Comparison of ENCODE assay signal across 16 cellular contexts in genomic region chr4:152713951-152714705, GRCh38.
"Had no signal": no experiment of that assay in that cellular context is flagged by ENCODE, and none has a peak within 500 bp of the region (broad histone marks: within the 10 kb centered on the region; RNA-seq: fewer than 3 reads in every experiment).

No MANE protein-coding gene starts in this region.

- H3K36me3 ChIP-seq: prostate gland had no signal

- DNase-seq: activated CD4-positive, alpha-beta memory T cell treated with anti-CD3 and anti-CD28 coated beads for 36 hours; activated CD4-positive, alpha-beta T cell treated with anti-CD3 and anti-CD28 coated beads for 4 hours; activated gamma-delta T cell treated with Interleukin-2 at 50 U/mL for 16 hours; activated naive CD8-positive, alpha-beta T cell treated with anti-CD3 and anti-CD28 coated beads for 36 hours; activated T-cell treated with anti-CD3 and anti-CD28 coated beads for 4 hours; amniotic stem cell; effector CD4-positive, alpha-beta T cell; mucosa of descending colon; naive B cell; right cardiac atrium; stimulated activated CD4-positive, alpha-beta T cell treated with anti-CD3 and anti-CD28 coated beads, Interleukin-15, amount 100 ng/mL, for 24 hours; stimulated activated CD4-positive, alpha-beta T cell treated with anti-CD3 and anti-CD28 coated beads, Interleukin-2, amount 100 ng/mL, for 48 hours; stimulated activated naive CD8-positive, alpha-beta T cell treated with anti-CD3 and anti-CD28 coated beads, Interleukin-15, amount 100 ng/mL, for 72 hours had no signal

- H3K4me1 ChIP-seq: prostate gland had no signal

- ATAC-seq: mucosa of descending colon; stimulated activated naive CD8-positive, alpha-beta T cell treated with anti-CD3 and anti-CD28 coated beads, Interleukin-15, amount 100 ng/mL, for 72 hours had no signal

- H3K27ac ChIP-seq: prostate gland had no signal

- FAIRE-seq: frontal cortex, TTC549 had no signal

- H3K9me3 ChIP-seq: mucosa of descending colon, prostate gland had no signal

- H3K4me3 ChIP-seq: mucosa of descending colon, prostate gland had no signal
